Comparison of ENCODE assay signal across 15 cellular contexts in the genomic region with DNA sequence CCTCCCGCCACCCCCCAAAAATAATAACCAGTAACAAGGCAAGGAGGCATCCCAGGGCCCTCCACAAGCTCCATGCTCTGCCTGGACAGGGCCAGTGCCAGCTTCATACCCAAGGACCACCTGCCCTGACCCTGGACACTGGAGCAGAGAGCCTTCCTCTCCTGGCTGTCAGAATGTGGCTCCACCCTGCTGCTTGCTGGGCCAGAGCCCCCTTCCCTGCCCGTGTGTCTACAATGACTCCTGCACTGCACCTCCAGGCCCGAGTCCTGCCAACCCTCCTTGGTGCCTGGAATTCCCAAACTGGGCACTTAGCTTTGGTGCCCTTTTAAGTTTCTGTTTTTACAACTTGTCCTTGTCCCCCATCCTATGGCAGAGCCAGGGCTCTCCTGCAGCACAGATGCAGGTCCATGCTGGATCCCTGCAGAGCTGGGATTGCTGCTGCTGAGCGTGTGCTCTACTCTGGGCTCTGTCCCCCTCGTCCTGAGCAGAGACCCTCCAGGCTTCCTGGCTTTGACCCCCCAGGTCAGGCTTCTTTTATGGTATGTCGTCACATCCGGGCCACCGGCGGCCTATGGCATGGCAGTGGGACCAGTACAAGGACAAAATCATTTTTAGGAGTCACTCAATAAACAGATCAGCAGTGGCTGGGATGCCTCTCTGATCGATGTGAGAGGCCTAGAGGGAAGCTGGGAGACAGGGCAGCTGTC.
"Had no signal": no experiment of that assay in that cellular context is flagged by ENCODE, and none has a peak within 500 bp of the region (broad histone marks: within the 10 kb centered on the region; RNA-seq: fewer than 3 reads in every experiment).

No MANE protein-coding gene starts in this region.

- H3K4me3 ChIP-seq: cardiac muscle cell, dorsolateral prefrontal cortex, gastroesophageal sphincter, prostate gland, right lobe of liver, spleen had no signal

- H3K27ac ChIP-seq: cardiac muscle cell, gastroesophageal sphincter, prostate gland, right lobe of liver, spleen had no signal

- ATAC-seq: activated CD8-positive, alpha-beta T cell treated with anti-CD3 and anti-CD28 coated beads, Interleukin-2, amount 10 ng/mL, durations not matched to agents 7 days and 5 days; gastroesophageal sphincter; WTC11 had no signal

- FAIRE-seq: kidney, TTC549 had no signal

- H3K9me3 ChIP-seq: gastroesophageal sphincter, prostate gland, right lobe of liver, spleen had no signal

- H3K36me3 ChIP-seq: cardiac muscle cell, gastroesophageal sphincter, prostate gland had no signal

- H3K4me1 ChIP-seq: gastroesophageal sphincter, prostate gland, right lobe of liver, spleen had no signal

- DNase-seq: activated CD4-positive, alpha-beta T cell treated with anti-CD3 and anti-CD28 coated beads for 48 hours; activated CD8-positive, alpha-beta T cell treated with anti-CD3 and anti-CD28 coated beads, Interleukin-2, amount 10 ng/mL, durations not matched to agents 7 days and 5 days; kidney; mesendoderm; nephron progenitor cell; occipital lobe; T-helper 2 cell had no signal

- H3K27me3 ChIP-seq: cardiac muscle cell, dorsolateral prefrontal cortex, right lobe of liver had no signal
